Comparison of ENCODE assay signal across 22 cellular contexts in genomic region chr5:36613241-36613640, GRCh38. TPM values are rescaled to one million over a fixed set of nuclear protein-coding genes. Genes with fewer than 3 reads are reported as not detected.
"Had no signal": no experiment of that assay in that cellular context is flagged by ENCODE, and none has a peak within 500 bp of the region (broad histone marks: within the 10 kb centered on the region; RNA-seq: fewer than 3 reads in every experiment).

No MANE protein-coding gene starts in this region.

- H3K27me3 ChIP-seq: adrenal gland, gastrocnemius medialis, ovary, thyroid gland, uterus had no signal

- H3K4me1 Mint-ChIP-seq: immature natural killer cell; natural killer cell; stimulated activated effector memory CD8-positive, alpha-beta T cell treated with anti-CD3 and anti-CD28 coated beads, Interleukin-12 subunit alpha, Interleukin-12 subunit beta, amount 100 ng/mL, for 72 hours had no signal

- FAIRE-seq: colon, endometrium had no signal

- H3K36me3 ChIP-seq: adrenal gland, gastrocnemius medialis, ovary, thyroid gland, uterus had no signal

- H3K27ac Mint-ChIP-seq: activated naive CD4-positive, alpha-beta T cell treated with anti-CD3 and anti-CD28 coated beads, Interleukin-2, amount 50 U/mL, for 72 hours; immature natural killer cell; natural killer cell; stimulated activated effector memory CD8-positive, alpha-beta T cell treated with anti-CD3 and anti-CD28 coated beads, Interleukin-12 subunit alpha, Interleukin-12 subunit beta, amount 100 ng/mL, for 72 hours had no signal

- H3K9me3 Mint-ChIP-seq: activated naive CD4-positive, alpha-beta T cell treated with anti-CD3 and anti-CD28 coated beads, Interleukin-2, amount 50 U/mL, for 72 hours; natural killer cell; stimulated activated effector memory CD8-positive, alpha-beta T cell treated with anti-CD3 and anti-CD28 coated beads, Interleukin-12 subunit alpha, Interleukin-12 subunit beta, amount 100 ng/mL, for 72 hours had no signal

- H3K27ac ChIP-seq: adrenal gland, ovary, thyroid gland, uterus had no signal

- H3K4me3 ChIP-seq: adrenal gland, gastrocnemius medialis, heart right ventricle, ovary, smooth muscle cell, thyroid gland, uterus had no signal

- H3K9me3 ChIP-seq: adrenal gland, gastrocnemius medialis, heart right ventricle, ovary, thyroid gland, uterus had no signal

- H3K4me1 ChIP-seq: adrenal gland, uterus had no signal

- H3K36me3 Mint-ChIP-seq: activated naive CD4-positive, alpha-beta T cell treated with anti-CD3 and anti-CD28 coated beads, Interleukin-2, amount 50 U/mL, for 72 hours; immature natural killer cell; natural killer cell; stimulated activated effector memory CD8-positive, alpha-beta T cell treated with anti-CD3 and anti-CD28 coated beads, Interleukin-12 subunit alpha, Interleukin-12 subunit beta, amount 100 ng/mL, for 72 hours had no signal

- H3K4me3 Mint-ChIP-seq: immature natural killer cell; natural killer cell; stimulated activated effector memory CD8-positive, alpha-beta T cell treated with anti-CD3 and anti-CD28 coated beads, Interleukin-12 subunit alpha, Interleukin-12 subunit beta, amount 100 ng/mL, for 72 hours had no signal

- ATAC-seq: activated naive CD4-positive, alpha-beta T cell treated with anti-CD3 and anti-CD28 coated beads, Interleukin-2, amount 50 U/mL, for 72 hours; esophagus mucosa; gastrocnemius medialis; natural killer cell; sciatic nerve had no signal

- DNase-seq: activated CD4-positive, alpha-beta T cell treated with anti-CD3 and anti-CD28 coated beads, Interleukin-2, amount 50 U/mL, for 48 hours; activated CD4-positive, CD25-positive, alpha-beta regulatory T cell treated with anti-CD3 and anti-CD28 coated beads, Interleukin-2, amount 50 U/mL, for 72 hours; activated gamma-delta T cell treated with Interleukin-2 at 50 U/mL for 16 hours; adrenal gland; gastrocnemius medialis; heart right ventricle; immature natural killer cell; mesenchymal stem cell; natural killer cell; ovary; stimulated activated CD4-positive, alpha-beta T cell treated with anti-CD3 and anti-CD28 coated beads, Interleukin-4, amount 100 ng/mL, for 24 hours; T1000; uterus had no signal

RNA-seq across cellular contexts. Expression of gene SLC1A3, which starts 6.8 kb away (rescaled TPM):
- total RNA-seq: T-helper 1 cell treated with Interleukin-12 subunit alpha and Interleukin-12 subunit beta and Interleukin-4 antibody, amounts not matched to agents 30 ng/mL and 1 ng/mL, for 36 hours had no signal
